Comparison of ENCODE assay signal across 21 cellular contexts in the genomic region with DNA sequence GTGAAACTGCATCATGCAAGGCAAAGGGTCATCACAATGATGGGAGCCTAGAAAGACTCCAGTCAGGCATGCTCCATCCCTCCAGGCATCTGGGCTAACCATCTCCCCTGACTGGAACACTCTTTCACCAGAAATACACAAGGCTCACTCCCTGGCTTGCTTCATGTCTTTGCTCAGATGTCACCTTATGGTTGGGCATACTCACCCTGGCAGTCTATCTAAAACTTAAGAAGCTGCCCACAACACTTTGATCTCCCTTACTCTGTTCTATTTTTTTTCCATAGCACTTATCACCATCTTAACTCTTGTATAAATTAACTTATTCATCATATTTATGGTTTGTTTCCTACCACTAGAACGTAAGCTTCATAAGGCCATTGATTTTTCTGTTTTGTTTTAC.
"Had no signal": no experiment of that assay in that cellular context is flagged by ENCODE, and none has a peak within 500 bp of the region (broad histone marks: within the 10 kb centered on the region; RNA-seq: fewer than 3 reads in every experiment).

No MANE protein-coding gene starts in this region.

- H3K4me3 Mint-ChIP-seq: IgD-negative memory B cell had no signal

- H3K9me3 ChIP-seq: SJSA1 had no signal

- H3K27ac Mint-ChIP-seq: IgD-negative memory B cell had no signal

- H3K27ac ChIP-seq: HL-60, SJSA1, SK-N-MC had no signal

- H3K4me3 ChIP-seq: SJSA1, SK-N-MC had no signal

- DNase-seq: KBM-7, MV-4-11, NCI-H1048, NCI-H1105, NCI-H1417, NCI-H1436 treated with DMSO at 0.1 percent for 48 hours, NCI-H1694, NCI-H187 treated with DMSO at 0.1 percent for 48 hours, NCI-H2029 treated with DMSO at 0.1 percent for 48 hours, NCI-H2171 treated with DMSO at 0.1 percent for 48 hours, NCI-H345, NCI-H524, NCI-H69, NCI-H774, Right ventricle myocardium superior, RPMI8226, SIG-M5 had no signal

- H3K27me3 Mint-ChIP-seq: IgD-negative memory B cell had no signal

- H3K27me3 ChIP-seq: SJSA1 had no signal

- H3K36me3 ChIP-seq: SJSA1 had no signal

- H3K36me3 Mint-ChIP-seq: IgD-negative memory B cell had no signal

- H3K9me3 Mint-ChIP-seq: IgD-negative memory B cell had no signal

- H3K4me1 ChIP-seq: SJSA1 had no signal

- H3K4me1 Mint-ChIP-seq: IgD-negative memory B cell had no signal
